ENCODE assay signal across 8 cellular contexts in the genomic region with DNA sequence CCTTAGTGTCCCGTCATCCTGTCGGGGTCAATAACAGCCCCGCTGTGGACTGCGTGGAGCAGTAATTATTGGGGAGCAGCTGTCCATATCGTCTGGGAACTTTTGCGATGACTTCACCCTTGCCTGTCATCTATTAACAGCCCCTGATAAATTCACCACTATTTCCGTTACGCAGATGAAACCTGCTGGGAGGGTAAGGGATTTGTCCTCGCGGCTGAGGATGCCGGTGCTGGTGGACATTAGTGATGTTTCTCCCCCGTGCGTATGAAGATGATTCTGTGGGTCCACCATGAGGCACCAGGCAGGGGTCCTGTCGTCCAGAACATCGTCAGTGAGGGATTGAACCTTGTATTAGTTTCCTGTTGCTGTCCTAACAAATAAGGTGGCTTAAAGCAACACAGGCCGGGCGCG. TPM values are rescaled to one million over a fixed set of nuclear protein-coding genes. Genes with fewer than 3 reads are reported as not detected.
DNase-seq lines count a peak whose midpoint lies in the region; ATAC-seq and TF ChIP-seq lines count a peak whose summit lies in the region.

No MANE protein-coding gene starts in this region.

- peak overlapping the region; percentile 95 to 98 (median 96) for H3K27ac ChIP-seq in upper lobe of left lung

- TF ChIP-seq CTCF in lower leg skin (IDR thresholded peaks at IDR 0.05) = no peak
- no peak for TF ChIP-seq CTCF in upper lobe of left lung (IDR thresholded peaks at IDR 0.05)

- no peak for TF ChIP-seq EP300 in upper lobe of left lung (IDR thresholded peaks at IDR 0.05)

- no peaks in the 10 kb centered on the region for H3K9me3 ChIP-seq in upper lobe of left lung

- CTCF ChIA-PET in activated naive CD4-positive, alpha-beta T cell treated with anti-CD3 and anti-CD28 coated beads for 36 hours (lab: Charles Lee) = interaction anchor here (1.1 to 2.1 kb wide), 3 partner anchors 16 to 27 kb away, joined by 4 to 8 read pairs (median 5); no protein-coding TSS in a partner anchor

- no peaks in the 10 kb centered on the region for H3K27me3 Mint-ChIP-seq in activated naive CD4-positive, alpha-beta T cell treated with anti-CD3 and anti-CD28 coated beads for 36 hours (ENCODE audit: low read depth)
- peaks cover 3% of the 10 kb centered on the region for H3K27me3 Mint-ChIP-seq in activated naive CD8-positive, alpha-beta T cell treated with anti-CD3 and anti-CD28 coated beads, Interleukin-2, amount 10 ng/mL, durations not matched to agents 7 days and 5 days

- peak overlapping the region; percentile 89 for H3K4me3 Mint-ChIP-seq in activated naive CD4-positive, alpha-beta T cell treated with anti-CD3 and anti-CD28 coated beads for 36 hours
- peak overlapping the region; percentile 86 for H3K4me3 Mint-ChIP-seq in activated naive CD8-positive, alpha-beta T cell treated with anti-CD3 and anti-CD28 coated beads, Interleukin-2, amount 10 ng/mL, durations not matched to agents 7 days and 5 days

- DNase-seq in activated naive CD4-positive, alpha-beta T cell treated with anti-CD3 and anti-CD28 coated beads for 36 hours = no peak
- DNase-seq in activated naive CD4-positive, alpha-beta T cell treated with Interleukin-2 at 50 U/mL for 16 hours = no peak
- DNase-seq in activated naive CD8-positive, alpha-beta T cell treated with anti-CD3 and anti-CD28 coated beads, Interleukin-2, amount 10 ng/mL, durations not matched to agents 7 days and 5 days = no peak
- DNase-seq in lower leg skin (ENCODE audit: low spot score in 2 of 2) = no peak
- no peak for DNase-seq in upper lobe of left lung

- no peaks in the 10 kb centered on the region for H3K36me3 ChIP-seq in upper lobe of left lung

- peak overlapping the region; percentile 56 for H3K27ac Mint-ChIP-seq in activated naive CD4-positive, alpha-beta T cell treated with anti-CD3 and anti-CD28 coated beads for 36 hours
- peak overlapping the region; percentile 79 for H3K27ac Mint-ChIP-seq in activated naive CD8-positive, alpha-beta T cell treated with anti-CD3 and anti-CD28 coated beads, Interleukin-2, amount 10 ng/mL, durations not matched to agents 7 days and 5 days

- POLR2A ChIA-PET in activated naive CD8-positive, alpha-beta T cell treated with anti-CD3 and anti-CD28 coated beads, Interleukin-2, amount 10 ng/mL, durations not matched to agents 7 days and 5 days (lab: Charles Lee) = interaction anchor here (0.6 to 2.6 kb wide), 4 partner anchors 26 to 211 kb away, joined by 3 to 31 read pairs (median 4); a partner anchor contains a TSS

- 56 to 57% methylated on average over 18 of the region's 18 CpGs for WGBS in lower leg skin, 2 donors
- 62 to 70% methylated on average over 13 to 18 of the region's 18 CpGs for WGBS in upper lobe of left lung, 2 donors

- H3K4me1 Mint-ChIP-seq in activated naive CD4-positive, alpha-beta T cell treated with anti-CD3 and anti-CD28 coated beads for 36 hours (ENCODE audit: low read depth) = peaks cover 14% of the 10 kb centered on the region
- H3K4me1 Mint-ChIP-seq in activated naive CD8-positive, alpha-beta T cell treated with anti-CD3 and anti-CD28 coated beads, Interleukin-2, amount 10 ng/mL, durations not matched to agents 7 days and 5 days = peaks cover 14% of the 10 kb centered on the region

- ATAC-seq in activated naive CD8-positive, alpha-beta T cell treated with anti-CD3 and anti-CD28 coated beads, Interleukin-2, amount 10 ng/mL, durations not matched to agents 7 days and 5 days (ENCODE audit: low read depth) = no peak
- ATAC-seq in upper lobe of left lung (ENCODE audit: low FRiP score in 2 of 2) (no peak), GM18520 (IDR thresholded peaks at IDR 0.05; ENCODE audit: unreplicated experiment) (no peak), GM19351 (IDR thresholded peaks at IDR 0.05; ENCODE audit: unreplicated experiment) (no peak), HG03108 (IDR thresholded peaks at IDR 0.05; ENCODE audit: unreplicated experiment) (no peak)

- TF ChIP-seq POLR2A in lower leg skin (IDR thresholded peaks at IDR 0.05) (no peak), upper lobe of left lung (IDR thresholded peaks at IDR 0.05) (no peak)

- H3K9me3 Mint-ChIP-seq in activated naive CD4-positive, alpha-beta T cell treated with anti-CD3 and anti-CD28 coated beads for 36 hours = no peaks in the 10 kb centered on the region
- peaks cover 2% of the 10 kb centered on the region for H3K9me3 Mint-ChIP-seq in activated naive CD8-positive, alpha-beta T cell treated with anti-CD3 and anti-CD28 coated beads, Interleukin-2, amount 10 ng/mL, durations not matched to agents 7 days and 5 days

- H3K27me3 ChIP-seq in upper lobe of left lung = no peaks in the 10 kb centered on the region

- no peaks in the 10 kb centered on the region for H3K36me3 Mint-ChIP-seq in activated naive CD4-positive, alpha-beta T cell treated with anti-CD3 and anti-CD28 coated beads for 36 hours (ENCODE audit: low read depth)
- H3K36me3 Mint-ChIP-seq in activated naive CD8-positive, alpha-beta T cell treated with anti-CD3 and anti-CD28 coated beads, Interleukin-2, amount 10 ng/mL, durations not matched to agents 7 days and 5 days = no peaks in the 10 kb centered on the region

- peaks cover 11 to 20% (median 14%) of the 10 kb centered on the region in 4 donors for H3K4me1 ChIP-seq in upper lobe of left lung

- intact Hi-C loops in activated naive CD4-positive, alpha-beta T cell treated with anti-CD3 and anti-CD28 coated beads for 36 hours (cut with micrococcal nuclease) = no loop called here
- intact Hi-C loops in lower leg skin (cut with DNase I; ENCODE audit: low total_unique reads) = no loop called here

- H3K4me3 ChIP-seq in lower leg skin (ENCODE audit: low read depth, poor library complexity, severe bottlenecking) (peak overlapping the region; percentile 54), upper lobe of left lung (peak overlapping the region; percentile 75 to 93 (median 85))

RNA-seq across cellular contexts. Expression of a gene that starts 1.0 kb away (rescaled TPM):
- 10 to 100 TPM; 12.7 to 15.2 TPM for total RNA-seq in activated naive CD4-positive, alpha-beta T cell treated with anti-CD3 and anti-CD28 coated beads for 36 hours
- 10 to 100 TPM; 21.0 to 21.2 TPM for total RNA-seq in activated naive CD8-positive, alpha-beta T cell treated with anti-CD3 and anti-CD28 coated beads, Interleukin-2, amount 10 ng/mL, durations not matched to agents 7 days and 5 days
- total RNA-seq in lower leg skin (10 to 100 TPM; 36.4 to 44.6 (median 40.3) TPM), upper lobe of left lung (10 to 100 TPM; 31.2 to 70.1 (median 39.7) TPM)

RNA-seq across cellular contexts. Expression of a gene that starts 26.1 kb away (rescaled TPM):
- total RNA-seq in activated naive CD4-positive, alpha-beta T cell treated with anti-CD3 and anti-CD28 coated beads for 36 hours = not detected
- not detected for total RNA-seq in activated naive CD8-positive, alpha-beta T cell treated with anti-CD3 and anti-CD28 coated beads, Interleukin-2, amount 10 ng/mL, durations not matched to agents 7 days and 5 days
- total RNA-seq in lower leg skin = 1 to 10 TPM; 2.3 to 6.7 (median 4.6) TPM
- total RNA-seq in upper lobe of left lung = 10 to 100 TPM in 5 of 6 donors, 1 to 10 TPM in 1; 9.3 to 24.8 (median 16.6) TPM

RNA-seq across cellular contexts. Expression of a gene that starts 27.7 kb away (rescaled TPM):
- 10 to 100 TPM; 33.5 to 35.4 TPM for total RNA-seq in activated naive CD4-positive, alpha-beta T cell treated with anti-CD3 and anti-CD28 coated beads for 36 hours
- total RNA-seq in activated naive CD8-positive, alpha-beta T cell treated with anti-CD3 and anti-CD28 coated beads, Interleukin-2, amount 10 ng/mL, durations not matched to agents 7 days and 5 days = 10 to 100 TPM; 65.5 to 69.7 TPM
- total RNA-seq in lower leg skin = 10 to 100 TPM; 36.9 to 61.4 (median 46.0) TPM
- 100 to 1,000 TPM in 1 of 6 donors, 10 to 100 TPM in 5; 19.3 to 162 (median 43.4) TPM for total RNA-seq in upper lobe of left lung

RNA-seq across cellular contexts. Expression of a gene that starts 53.9 kb away (rescaled TPM):
- under 1 TPM; 0.22 to 0.64 TPM for total RNA-seq in activated naive CD4-positive, alpha-beta T cell treated with anti-CD3 and anti-CD28 coated beads for 36 hours
- 1 to 10 TPM; 6.7 to 8.1 TPM for total RNA-seq in activated naive CD8-positive, alpha-beta T cell treated with anti-CD3 and anti-CD28 coated beads, Interleukin-2, amount 10 ng/mL, durations not matched to agents 7 days and 5 days
- total RNA-seq in lower leg skin (10 to 100 TPM in 3 of 4 donors, 1 to 10 TPM in 1; 5.6 to 67.9 (median 19.4) TPM), upper lobe of left lung (1 to 10 TPM in 2 of 6 donors, under 1 TPM in 1, not detected in 3; 0.69 to 2.0 (median 1.2) TPM)
